ENCODE assay signal across 26 cellular contexts in genomic region chr3:78589242-78589641, GRCh38.
"Had no signal": no experiment of that assay in that cellular context is flagged by ENCODE, and none has a peak within 500 bp of the region (broad histone marks: within the 10 kb centered on the region; RNA-seq: fewer than 3 reads in every experiment).

No MANE protein-coding gene starts in this region.

- FAIRE-seq: small intestine, urothelium cell line had no signal

- H3K27ac Mint-ChIP-seq: naive B cell; natural killer cell treated with Interleukin-12 subunit alpha and Interleukin-12 subunit beta and Interleukin-15 and Interleukin-18, amount 100 ng/mL, for 72 hours; stimulated activated naive B cell treated with anti-CD40 and anti-IgM and Interleukin-4, amounts not matched to agents 10 μg/mL and 1 μg/mL and 100 μg/mL, for 72 hours; stimulated activated naive CD8-positive, alpha-beta T cell treated with anti-CD3 and anti-CD28 coated beads, Interleukin-15, Interleukin-2, amounts not matched to agents 100 ng/mL and 50 ng/mL, for 24 hours had no signal

- H3K36me3 ChIP-seq: gastrocnemius medialis, heart left ventricle, left lung, ovary, right lobe of liver, thoracic aorta, tibial nerve, upper lobe of left lung had no signal

- ATAC-seq: gastrocnemius medialis; heart left ventricle; left lung; mucosa of descending colon; natural killer cell treated with Interleukin-12 subunit alpha and Interleukin-12 subunit beta and Interleukin-15 and Interleukin-18, amount 100 ng/mL, for 72 hours; right lobe of liver; stimulated activated naive B cell treated with anti-CD40 and anti-IgM and Interleukin-4, amounts not matched to agents 10 μg/mL and 1 μg/mL and 100 μg/mL, for 72 hours had no signal

- H3K27ac ChIP-seq: gastrocnemius medialis, heart left ventricle, hepatocyte, left lung, ovary, right lobe of liver, thoracic aorta, tibial nerve, upper lobe of left lung had no signal

- H3K4me1 Mint-ChIP-seq: naive B cell; stimulated activated naive B cell treated with anti-CD40 and anti-IgM and Interleukin-4, amounts not matched to agents 10 μg/mL and 1 μg/mL and 100 μg/mL, for 72 hours had no signal

- H3K4me3 Mint-ChIP-seq: naive B cell; natural killer cell treated with Interleukin-12 subunit alpha and Interleukin-12 subunit beta and Interleukin-15 and Interleukin-18, amount 100 ng/mL, for 72 hours; stimulated activated naive B cell treated with anti-CD40 and anti-IgM and Interleukin-4, amounts not matched to agents 10 μg/mL and 1 μg/mL and 100 μg/mL, for 72 hours; stimulated activated naive CD8-positive, alpha-beta T cell treated with anti-CD3 and anti-CD28 coated beads, Interleukin-15, Interleukin-2, amounts not matched to agents 100 ng/mL and 50 ng/mL, for 24 hours had no signal

- H3K4me2 ChIP-seq: hepatocyte had no signal

- DNase-seq: cerebellar nuclear complex; cortex of kidney; foreskin fibroblast; gastrocnemius medialis; heart left ventricle; kidney; left lung; mammary epithelial cell; mucosa of descending colon; naive B cell; occipital lobe; ovary; posterior cingulate gyrus; retina; right lobe of liver; small intestine; stimulated activated CD4-positive, alpha-beta T cell treated with anti-CD3 and anti-CD28 coated beads, Interleukin-15, amount 100 ng/mL, for 24 hours; stimulated activated CD4-positive, alpha-beta T cell treated with anti-CD3 and anti-CD28 coated beads, Interleukin-2, amount 100 ng/mL, for 48 hours; stimulated activated naive B cell treated with anti-CD40 and anti-IgM and Interleukin-4, amounts not matched to agents 10 μg/mL and 1 μg/mL and 100 μg/mL, for 72 hours; upper lobe of left lung had no signal

- H3K4me3 ChIP-seq: gastrocnemius medialis, heart left ventricle, hepatocyte, left lung, mucosa of descending colon, ovary, right lobe of liver, thoracic aorta, tibial nerve, upper lobe of left lung had no signal

- H3K9me3 ChIP-seq: gastrocnemius medialis, heart left ventricle, left lung, mucosa of descending colon, ovary, right lobe of liver, thoracic aorta, tibial nerve, upper lobe of left lung had no signal

- H2AFZ ChIP-seq: hepatocyte had no signal

- H3K79me2 ChIP-seq: hepatocyte had no signal

- H3K27me3 ChIP-seq: gastrocnemius medialis, heart left ventricle, hepatocyte, left lung, ovary, right lobe of liver, tibial nerve, upper lobe of left lung had no signal

- H3K27me3 Mint-ChIP-seq: naive B cell; natural killer cell treated with Interleukin-12 subunit alpha and Interleukin-12 subunit beta and Interleukin-15 and Interleukin-18, amount 100 ng/mL, for 72 hours; stimulated activated naive B cell treated with anti-CD40 and anti-IgM and Interleukin-4, amounts not matched to agents 10 μg/mL and 1 μg/mL and 100 μg/mL, for 72 hours; stimulated activated naive CD8-positive, alpha-beta T cell treated with anti-CD3 and anti-CD28 coated beads, Interleukin-15, Interleukin-2, amounts not matched to agents 100 ng/mL and 50 ng/mL, for 24 hours had no signal

- H3K4me1 ChIP-seq: gastrocnemius medialis, heart left ventricle, left lung, right lobe of liver, tibial nerve, upper lobe of left lung had no signal

- H3K36me3 Mint-ChIP-seq: naive B cell; stimulated activated naive B cell treated with anti-CD40 and anti-IgM and Interleukin-4, amounts not matched to agents 10 μg/mL and 1 μg/mL and 100 μg/mL, for 72 hours had no signal
